Comparison of ENCODE assay signal across 1 cellular context in genomic region chr19:18428837-18429674, GRCh38.
TF ChIP-seq lines count a peak whose summit lies in the region.

No MANE protein-coding gene starts in this region.

TF ChIP-seq in GM12878, 131 proteins besides CTCF, POLR2A, EP300 and RAD21 (continued from another document and continues in another):
- TF ChIP-seq ETV6 (conservative IDR thresholded peaks at IDR 0.05 in 1 of 2, IDR thresholded peaks at IDR 0.05 in 1 of 2; ENCODE audit: borderline replicate concordance in 1 of 2, low read depth in 1 of 2) (no peak), EZH2 (IDR thresholded peaks at IDR 0.05; ENCODE audit: borderline replicate concordance, control insufficient read depth, low read depth, low read length) (no peak), HDGF (IDR thresholded peaks at IDR 0.05) (peak; percentile 23; the same call in 1 of the 2 replicates), WRNIP1 (IDR thresholded peaks at IDR 0.05; ENCODE audit: borderline replicate concordance, low read depth, low read length) (no peak), HCFC1 (IDR thresholded peaks at IDR 0.05; ENCODE audit: low read length) (no peak), HSF1 (IDR thresholded peaks at IDR 0.05; ENCODE audit: low read depth, low read length) (no peak), EED (IDR thresholded peaks at IDR 0.05; ENCODE audit: low read depth) (0 out of 2 replicates have a peak, but pooled peaks have one; percentile 43), FOXM1 (IDR thresholded peaks at IDR 0.05; ENCODE audit: low read depth, low read length) (no peak), MTA3 (IDR thresholded peaks at IDR 0.05; ENCODE audit: borderline replicate concordance, low read length) (no peak), ZNF384 (IDR thresholded peaks at IDR 0.05; ENCODE audit: borderline replicate concordance, low read depth, low read length) (no peak), SMC3 (IDR thresholded peaks at IDR 0.05; ENCODE audit: borderline replicate concordance, low read length) (no peak), RFX5 (IDR thresholded peaks at IDR 0.05; ENCODE audit: low read depth, low read length) (no peak), REST (IDR thresholded peaks at IDR 0.05; ENCODE audit: low read depth, low read length) (no peak), RELB (IDR thresholded peaks at IDR 0.05; ENCODE audit: low read depth) (no peak), RELA (IDR thresholded peaks at IDR 0.05; ENCODE audit: borderline replicate concordance, partially characterized antibody) (peak; percentile 6), PBX3 (IDR thresholded peaks at IDR 0.05; ENCODE audit: insufficient replicate concordance, low read depth, low read length) (peak; percentile 91), SIN3A (IDR thresholded peaks at IDR 0.05; ENCODE audit: low read depth, low read length) (peak; percentile 59; the same call in 1 of the 2 replicates), RUNX3 (IDR thresholded peaks at IDR 0.05; ENCODE audit: low read length) (peak; percentile 80), MTA2 (IDR thresholded peaks at IDR 0.05; ENCODE audit: low read depth) (no peak), MEF2B (IDR thresholded peaks at IDR 0.05; ENCODE audit: partially characterized antibody, poor library complexity, severe bottlenecking) (peak; percentile 77), RB1 (IDR thresholded peaks at IDR 0.05; ENCODE audit: borderline replicate concordance) (peak; percentile 63; the same call in 1 of the 2 replicates), ZSCAN29 (IDR thresholded peaks at IDR 0.05) (no peak), ZBTB33 (IDR thresholded peaks at IDR 0.05) (no peak), MYC (IDR thresholded peaks at IDR 0.05; ENCODE audit: insufficient read depth, insufficient read length, insufficient replicate concordance, low read length, severe bottlenecking) (no peak), KLF5 (IDR thresholded peaks at IDR 0.05; ENCODE audit: partially characterized antibody) (no peak), SUZ12 (IDR thresholded peaks at IDR 0.05; ENCODE audit: unreplicated experiment) (no peak), ZBTB4 (CRISPR knock-in tag; IDR thresholded peaks at IDR 0.05) (no peak), BCL3 (IDR thresholded peaks at IDR 0.05; ENCODE audit: borderline replicate concordance, insufficient read depth, low read depth, low read length, poor library complexity, severe bottlenecking) (peak; percentile 26), CHD4 (IDR thresholded peaks at IDR 0.05) (no peak), EGR1 (IDR thresholded peaks at IDR 0.05; ENCODE audit: borderline replicate concordance in 1 of 2, low read depth in 2 of 2, low read length in 2 of 2) (peak in 1 of 2 experiments; percentile 36; a peak in 1 of 3 replicates), TCF7 (IDR thresholded peaks at IDR 0.05; ENCODE audit: borderline replicate concordance) (no peak), NFXL1 (IDR thresholded peaks at IDR 0.05; ENCODE audit: borderline replicate concordance) (no peak), GABPA (IDR thresholded peaks at IDR 0.05; ENCODE audit: low read depth) (no peak), SMARCA5 (IDR thresholded peaks at IDR 0.05) (no peak), NRF1 (conservative IDR thresholded peaks at IDR 0.05; ENCODE audit: low read depth, low read length) (no peak), PRDM15 (CRISPR knock-in tag; IDR thresholded peaks at IDR 0.05) (no peak), PKNOX1 (IDR thresholded peaks at IDR 0.05) (peak; percentile 96), BCL11A (IDR thresholded peaks at IDR 0.05; ENCODE audit: low read depth, low read length) (no peak), MXI1 (IDR thresholded peaks at IDR 0.05; ENCODE audit: low read depth, low read length) (peak; percentile 78), TBL1XR1 (IDR thresholded peaks at IDR 0.05; ENCODE audit: low read depth, low read length) (0 out of 2 replicates have a peak, but pooled peaks have one; percentile 43)
